In the genomic region with DNA sequence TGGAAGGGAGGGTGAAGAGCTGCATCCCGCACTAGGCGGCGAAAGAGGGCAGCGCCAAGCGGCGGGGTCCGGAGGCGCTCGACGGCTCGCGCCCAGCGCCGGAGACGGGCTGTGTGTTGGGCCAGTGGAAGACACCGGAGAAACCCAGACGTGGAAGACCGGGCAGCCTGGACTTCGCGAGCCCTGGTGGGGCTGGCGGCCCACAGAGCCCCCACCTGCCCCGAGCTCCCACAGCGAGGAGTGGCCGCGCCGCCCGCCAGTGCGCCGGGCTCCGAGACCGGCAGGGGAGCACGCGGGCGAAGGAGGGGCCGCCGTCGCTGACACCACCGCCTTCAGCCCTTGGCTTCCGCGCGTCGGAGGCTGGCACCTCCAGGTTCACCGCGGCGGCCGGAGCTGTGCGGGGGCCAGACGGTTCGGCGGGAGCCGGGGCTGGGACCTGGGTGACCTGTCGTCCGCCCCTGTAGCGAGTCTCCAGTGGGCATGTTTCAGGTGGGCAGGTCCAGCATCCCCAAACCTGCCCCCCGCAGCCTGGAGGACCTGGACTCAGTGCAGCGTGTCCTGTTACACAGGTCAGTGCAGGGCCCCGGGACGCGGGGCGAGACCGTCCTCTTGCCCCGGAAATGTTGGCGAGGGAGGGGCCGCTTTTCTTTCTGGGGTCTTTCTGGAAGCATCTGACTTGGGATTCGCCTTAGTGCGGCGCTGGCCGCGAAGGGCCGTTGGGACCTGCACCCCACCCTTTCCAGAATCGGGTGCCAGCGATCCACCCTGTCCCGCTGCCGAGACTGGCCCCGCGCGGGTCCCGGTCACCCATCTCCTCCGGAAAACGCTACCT, we compare ENCODE assay signal across 8 cellular contexts. TPM values are rescaled to one million over a fixed set of nuclear protein-coding genes. Genes with fewer than 3 reads are reported as not detected.
DNase-seq lines count a peak whose midpoint lies in the region; ATAC-seq, FAIRE-seq and TF ChIP-seq lines count a peak whose summit lies in the region.

No MANE protein-coding gene starts in this region.

- TF ChIP-seq CTCF in heart right ventricle (IDR thresholded peaks at IDR 0.05) (peak in 4 of 9 donors; percentile 11 to 35 (median 20)), pancreas (IDR thresholded peaks at IDR 0.05) (no peak)

- peak overlapping the region; percentile 56 for H3K4me3 ChIP-seq in GM08714 (ENCODE audit: low read length)
- peak overlapping the region; percentile 14 to 58 (median 52) for H3K4me3 ChIP-seq in heart right ventricle
- peak overlapping the region; percentile 18 to 58 (median 36) for H3K4me3 ChIP-seq in pancreas

- H3K4me1 ChIP-seq in heart right ventricle (peaks cover 0 to 16% (median 11%) of the 10 kb centered on the region in 9 donors), pancreas (no peaks in the 10 kb centered on the region)

- H3K36me3 ChIP-seq in heart right ventricle (no peaks in the 10 kb centered on the region), pancreas (no peaks in the 10 kb centered on the region)

- H3K27ac ChIP-seq in heart right ventricle (no peak overlapping the region), pancreas (no peak overlapping the region)

- intact Hi-C loops in heart right ventricle (cut with DNase I), result no loop called here
- intact Hi-C loops in pancreas (cut with DNase I), result no loop called here

- ATAC-seq in HG03135 (IDR thresholded peaks at IDR 0.05; ENCODE audit: unreplicated experiment) (peak; percentile 66), heart right ventricle (peak; percentile 39 to 92 (median 68)), pancreas (peak; percentile 77 to 92 (median 90))

- FAIRE-seq in pancreas (lab: Jason Lieb, UNC), result no peak

- H3K27me3 ChIP-seq in heart right ventricle (peaks cover 11 to 82% (median 57%) of the 10 kb centered on the region in 7 donors), pancreas (peaks cover 0 to 13% (median 0%) of the 10 kb centered on the region in 4 donors)

- peak; percentile 18 to 22 for DNase-seq in activated T-cell treated with anti-CD3 and anti-CD28 coated beads, Interleukin-2, amount 50 U/mL, for 48 hours
- DNase-seq in heart right ventricle (peak in 1 of 2 donors; percentile 34), pancreas (peak in 5 of 6 donors; percentile 27 to 81 (median 35)), NCI-H226 (no peak), occipital lobe (lab: John Stamatoyannopoulos, UW) (no peak), NK-92 (lab: John Stamatoyannopoulos, UW; ENCODE audit: unreplicated experiment) (no peak)

- H3K9me3 ChIP-seq in heart right ventricle, result peaks cover 0 to 3% (median 0%) of the 10 kb centered on the region in 11 donors
- no peaks in the 10 kb centered on the region for H3K9me3 ChIP-seq in pancreas

- WGBS in heart right ventricle, 2 donors, result 1% methylated on average over 70 to 80 of the region's 80 CpGs
- 1% methylated on average over 59 to 80 of the region's 80 CpGs for WGBS in pancreas, 2 donors

RNA-seq across cellular contexts. Expression of gene INTU, which starts 9.6 kb away (rescaled TPM):
- 1 to 10 TPM; 3.0 to 6.9 (median 4.5) TPM for total RNA-seq in heart right ventricle
- 1 to 10 TPM; 1.3 to 8.9 TPM for polyA plus RNA-seq in heart right ventricle
- 1 to 10 TPM; 1.7 to 8.1 (median 4.1) TPM for total RNA-seq in pancreas
- 1 to 10 TPM; 3.2 to 5.5 TPM for polyA plus RNA-seq in pancreas
- 36.3 TPM for total RNA-seq in occipital lobe

Comparison
In these comparisons a context has a peak if more than half of its experiments do, and no peak if none do; other contexts are left out.
1. DNase-seq: peak in activated T-cell treated with anti-CD3 and anti-CD28 coated beads, Interleukin-2, amount 50 U/mL, for 48 hours (2 of 2) and pancreas (5 of 6); none in NCI-H226 (single experiment), occipital lobe (single experiment) and NK-92 (single experiment).
2. Peak in every context shown above with its lines, with median percentiles within 50 percentile points of each other: H3K4me3 ChIP-seq and ATAC-seq.